In genomic region chr20:4817230-4817671, GRCh38 we compare ENCODE assay signal across 13 cellular contexts. TPM values are rescaled to one million over a fixed set of nuclear protein-coding genes. Genes with fewer than 3 reads are reported as not detected.
DNase-seq lines count a peak whose midpoint lies in the region; ATAC-seq and TF ChIP-seq lines count a peak whose summit lies in the region.
"Had no signal": no experiment of that assay in that cellular context is flagged by ENCODE, and none has a peak within 500 bp of the region (broad histone marks: within the 10 kb centered on the region; RNA-seq: fewer than 3 reads in every experiment).

No MANE protein-coding gene starts in this region.

- no peak overlapping the region for H3K27ac ChIP-seq in OCI-LY7 (ENCODE audit: low read depth, low read length, poor library complexity, severe bottlenecking)
- H3K27ac ChIP-seq: C4-2B, testis, WERI-Rb-1 had no signal

- TF ChIP-seq CTCF in OCI-LY7 (conservative IDR thresholded peaks at IDR 0.05; ENCODE audit: low read length) (0 out of 2 replicates have a peak, but pooled peaks have one; percentile 10), epithelial cell of proximal tubule (conservative IDR thresholded peaks at IDR 0.05; ENCODE audit: low read depth, low read length) (peak; percentile 45)

- H3K4me1 Mint-ChIP-seq in activated naive CD4-positive, alpha-beta T cell treated with anti-CD3 and anti-CD28 coated beads, Interleukin-2, amount 50 U/mL, for 24 hours: peaks cover 84% of the 10 kb centered on the region
- peaks cover 94% of the 10 kb centered on the region for H3K4me1 Mint-ChIP-seq in stimulated activated memory B cell treated with anti-CD40 and anti-IgM and Interleukin-4, amounts not matched to agents 10 μg/mL and 1 μg/mL and 100 μg/mL, for 72 hours

- H3K4me3 ChIP-seq in OCI-LY7 (ENCODE audit: low read depth, low read length, poor library complexity, severe bottlenecking) (no peak overlapping the region), epithelial cell of proximal tubule (ENCODE audit: low read depth, low read length) (no peak overlapping the region)
- H3K4me3 ChIP-seq: testis had no signal

- CTCF ChIA-PET in OCI-LY7 (lab: Charles Lee; ENCODE audit: unreplicated experiment): no interaction called here

- no peak overlapping the region for H3K4me2 ChIP-seq in OCI-LY7 (ENCODE audit: low read length)

- DNase-seq in activated naive CD4-positive, alpha-beta T cell treated with anti-CD3 and anti-CD28 coated beads, Interleukin-2, amount 50 U/mL, for 72 hours (ENCODE audit: low spot score in 2 of 2): no peak
- DNase-seq in OCI-LY7 (ENCODE audit: low spot score) (no peak), epithelial cell of proximal tubule (ENCODE audit: low read depth) (peak; percentile 66), NOMO-1 treated with DMSO at 0.1 percent for 48 hours (lab: John Stamatoyannopoulos, UW; ENCODE audit: unreplicated experiment) (no peak)
- DNase-seq: mesendoderm, testis, WERI-Rb-1 had no signal

- peaks cover 39% of the 10 kb centered on the region; the same call in 1 of the 2 replicates for H3K79me2 ChIP-seq in OCI-LY7 (ENCODE audit: insufficient read depth, low read depth, low read length)

- H3K27me3 Mint-ChIP-seq in activated naive CD4-positive, alpha-beta T cell treated with anti-CD3 and anti-CD28 coated beads, Interleukin-2, amount 50 U/mL, for 24 hours: no peaks in the 10 kb centered on the region
- H3K27me3 Mint-ChIP-seq in stimulated activated memory B cell treated with anti-CD40 and anti-IgM and Interleukin-4, amounts not matched to agents 10 μg/mL and 1 μg/mL and 100 μg/mL, for 72 hours: no peaks in the 10 kb centered on the region

- POLR2A ChIA-PET in OCI-LY7 (lab: Charles Lee): interaction anchor here (0.6 kb wide), 2 partner anchors 100 to 935 kb away, joined by 3 to 4 read pairs; no protein-coding TSS in a partner anchor

- ATAC-seq in activated naive CD4-positive, alpha-beta T cell treated with anti-CD3 and anti-CD28 coated beads, Interleukin-2, amount 50 U/mL, for 72 hours: no peak
- ATAC-seq in stimulated activated memory B cell treated with anti-CD40 and anti-IgM and Interleukin-4, amounts not matched to agents 10 μg/mL and 1 μg/mL and 100 μg/mL, for 72 hours: no peak
- ATAC-seq in GM19351 (IDR thresholded peaks at IDR 0.05; ENCODE audit: unreplicated experiment) (no peak), HG03354 (IDR thresholded peaks at IDR 0.05; ENCODE audit: poor library complexity, severe bottlenecking, unreplicated experiment) (no peak)

- no peaks in the 10 kb centered on the region for H3K9me3 Mint-ChIP-seq in activated naive CD4-positive, alpha-beta T cell treated with anti-CD3 and anti-CD28 coated beads, Interleukin-2, amount 50 U/mL, for 24 hours
- H3K9me3 Mint-ChIP-seq in activated naive CD4-positive, alpha-beta T cell treated with anti-CD3 and anti-CD28 coated beads, Interleukin-2, amount 50 U/mL, for 72 hours: no peaks in the 10 kb centered on the region
- peaks cover 3% of the 10 kb centered on the region for H3K9me3 Mint-ChIP-seq in stimulated activated memory B cell treated with anti-CD40 and anti-IgM and Interleukin-4, amounts not matched to agents 10 μg/mL and 1 μg/mL and 100 μg/mL, for 72 hours
- H3K9me3 Mint-ChIP-seq: activated T-helper 1 cell treated with anti-CD3 and anti-CD28 coated beads, Interleukin-12 subunit alpha, Interleukin-12 subunit beta, Interleukin-2, Interleukin-4 antibody, amounts not matched to agents 30 ng/mL and 10 ng/mL and 1 ng/mL, durations not matched to agents 14 hours and 24 hours and 36 hours had no signal

- intact Hi-C loops in OCI-LY7 (cut with micrococcal nuclease; ENCODE audit: unreplicated experiment): no loop called here

- H3K27ac Mint-ChIP-seq in activated naive CD4-positive, alpha-beta T cell treated with anti-CD3 and anti-CD28 coated beads, Interleukin-2, amount 50 U/mL, for 24 hours: peak overlapping the region; percentile 41
- H3K27ac Mint-ChIP-seq in activated naive CD4-positive, alpha-beta T cell treated with anti-CD3 and anti-CD28 coated beads, Interleukin-2, amount 50 U/mL, for 72 hours: no peak overlapping the region
- H3K27ac Mint-ChIP-seq in stimulated activated memory B cell treated with anti-CD40 and anti-IgM and Interleukin-4, amounts not matched to agents 10 μg/mL and 1 μg/mL and 100 μg/mL, for 72 hours: no peak overlapping the region
- H3K27ac Mint-ChIP-seq: activated T-helper 1 cell treated with anti-CD3 and anti-CD28 coated beads, Interleukin-12 subunit alpha, Interleukin-12 subunit beta, Interleukin-2, Interleukin-4 antibody, amounts not matched to agents 30 ng/mL and 10 ng/mL and 1 ng/mL, durations not matched to agents 14 hours and 24 hours and 36 hours had no signal

- no peaks in the 10 kb centered on the region for H3K9me3 ChIP-seq in OCI-LY7 (ENCODE audit: low read length)
- H3K9me3 ChIP-seq: testis had no signal

- peaks cover 55% of the 10 kb centered on the region for H3K4me1 ChIP-seq in OCI-LY7 (ENCODE audit: insufficient read depth, low read length, poor library complexity, severe bottlenecking)

- H4K20me1 ChIP-seq in OCI-LY7 (ENCODE audit: insufficient read depth, low read length): no peaks in the 10 kb centered on the region

- H2AFZ ChIP-seq in OCI-LY7 (ENCODE audit: low read length): no peak overlapping the region

- no TSS peak for BruUV-seq in OCI-LY7 (replicated peaks; lab: Mats Ljungman, UMichigan)

- H3K36me3 Mint-ChIP-seq in activated naive CD4-positive, alpha-beta T cell treated with anti-CD3 and anti-CD28 coated beads, Interleukin-2, amount 50 U/mL, for 24 hours: peaks cover 6% of the 10 kb centered on the region
- peaks cover 37 to 55% of the 10 kb centered on the region in 2 donors for H3K36me3 Mint-ChIP-seq in activated naive CD4-positive, alpha-beta T cell treated with anti-CD3 and anti-CD28 coated beads, Interleukin-2, amount 50 U/mL, for 72 hours
- peaks cover 66% of the 10 kb centered on the region for H3K36me3 Mint-ChIP-seq in stimulated activated memory B cell treated with anti-CD40 and anti-IgM and Interleukin-4, amounts not matched to agents 10 μg/mL and 1 μg/mL and 100 μg/mL, for 72 hours

- H3K9me2 ChIP-seq in OCI-LY7 (ENCODE audit: insufficient read depth, low read length): no peaks in the 10 kb centered on the region

- H3K4me3 Mint-ChIP-seq in activated naive CD4-positive, alpha-beta T cell treated with anti-CD3 and anti-CD28 coated beads, Interleukin-2, amount 50 U/mL, for 24 hours: no peak overlapping the region
- peak overlapping the region; percentile 7 for H3K4me3 Mint-ChIP-seq in stimulated activated memory B cell treated with anti-CD40 and anti-IgM and Interleukin-4, amounts not matched to agents 10 μg/mL and 1 μg/mL and 100 μg/mL, for 72 hours
- H3K4me3 Mint-ChIP-seq: activated T-helper 1 cell treated with anti-CD3 and anti-CD28 coated beads, Interleukin-12 subunit alpha, Interleukin-12 subunit beta, Interleukin-2, Interleukin-4 antibody, amounts not matched to agents 30 ng/mL and 10 ng/mL and 1 ng/mL, durations not matched to agents 14 hours and 24 hours and 36 hours had no signal

- peaks cover 58% of the 10 kb centered on the region for H3K36me3 ChIP-seq in OCI-LY7 (ENCODE audit: insufficient read depth, low read length)
- H3K36me3 ChIP-seq: WERI-Rb-1 had no signal

RNA-seq across cellular contexts. Expression of gene RASSF2, which starts 6.2 kb away (rescaled TPM):
- total RNA-seq in activated naive CD4-positive, alpha-beta T cell treated with anti-CD3 and anti-CD28 coated beads, Interleukin-2, amount 50 U/mL, for 72 hours: 10 to 100 TPM; 40.4 to 50.6 TPM
- 30.0 and 30.5 TPM in 2 replicates for total RNA-seq in OCI-LY7 (2014; rRNA removed; shearing (Covaris generic))
- total RNA-seq in OCI-LY7 (2022) (36.5 and 37.9 TPM in 2 replicates), epithelial cell of proximal tubule (6.5 and 15.8 TPM in 2 replicates)
